20 cellular contexts compared by ENCODE assay signal in the genomic region with DNA sequence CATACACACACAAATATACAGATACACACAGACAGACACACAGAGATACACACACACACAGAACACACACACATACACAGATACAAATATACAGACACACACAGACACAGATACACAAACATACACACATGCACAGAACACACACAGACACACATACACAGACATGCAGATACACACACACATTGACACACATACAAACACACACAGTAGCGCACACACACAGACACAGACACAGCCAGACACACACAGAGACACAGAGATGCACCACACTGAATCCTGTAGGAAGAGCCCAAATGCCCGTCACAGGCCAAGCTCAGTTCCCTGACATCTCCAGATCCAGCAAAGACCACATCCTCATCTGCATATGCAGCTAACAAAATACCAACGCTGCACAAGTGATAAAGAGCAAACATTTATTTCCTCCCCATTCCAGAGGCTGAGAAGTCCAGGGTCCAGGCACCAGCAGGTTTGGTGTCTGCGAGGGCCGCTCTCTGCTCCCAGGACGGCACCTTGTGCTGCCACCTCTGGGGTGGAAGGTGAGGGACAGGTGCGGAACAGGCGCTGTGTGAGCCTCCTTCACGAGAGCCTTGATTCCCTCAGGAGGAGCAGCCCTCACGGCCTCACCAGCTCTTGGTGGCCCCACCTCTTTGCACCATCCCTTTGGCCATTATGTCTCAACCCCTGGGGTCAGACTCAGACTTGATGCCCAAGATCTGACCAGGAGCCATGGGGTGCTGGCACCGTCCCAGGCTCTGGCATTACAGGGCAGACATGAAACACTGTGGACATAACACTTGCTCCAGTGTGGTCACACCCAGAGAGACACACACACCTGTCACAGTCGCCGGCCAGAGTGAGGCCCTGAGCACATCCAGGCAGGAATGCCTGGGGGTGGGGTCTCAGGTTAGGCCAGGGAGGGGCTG.
A peak's percentile ranks its signal among the peaks of the same experiment; 100 is the strongest.
DNase-seq lines count a peak whose midpoint lies in the region; ATAC-seq, FAIRE-seq and TF ChIP-seq lines count a peak whose summit lies in the region.
"Had no signal": no experiment of that assay in that cellular context is flagged by ENCODE, and none has a peak within 500 bp of the region (broad histone marks: within the 10 kb centered on the region; RNA-seq: fewer than 3 reads in every experiment).

No MANE protein-coding gene starts in this region.

- H3K4me1 ChIP-seq in stomach (peaks cover 0 to 12% (median 4%) of the 10 kb centered on the region in 4 donors), trophoblast cell (ENCODE audit: control insufficient read depth in 1 of 2, insufficient read depth in 2 of 2, low read length in 2 of 2) (no peaks in the 10 kb centered on the region)
- H3K4me1 ChIP-seq: breast epithelium had no signal

- H2BK5ac ChIP-seq in trophoblast cell (ENCODE audit: low read depth, low read length, poor library complexity), result no peak overlapping the region

- no peak overlapping the region for H2BK120ac ChIP-seq in trophoblast cell (ENCODE audit: insufficient read depth, low read length, poor library complexity)

- H4K12ac ChIP-seq in trophoblast cell (ENCODE audit: low read depth, low read length), result no peak overlapping the region

- TF ChIP-seq POLR2A in stomach (IDR thresholded peaks at IDR 0.05), result no peak

- peak; percentile 74 for ATAC-seq in left colon
- ATAC-seq in GM21528 (IDR thresholded peaks at IDR 0.05; ENCODE audit: low FRiP score, unreplicated experiment), result no peak
- ATAC-seq: activated T-cell treated with anti-CD3 and anti-CD28 coated beads, Interleukin-2, amount 50 U/mL, for 4 hours; stimulated activated effector memory CD8-positive, alpha-beta T cell treated with anti-CD3 and anti-CD28 coated beads, Interleukin-12 subunit alpha, Interleukin-12 subunit beta, amount 100 ng/mL, for 72 hours had no signal

- WGBS in stomach, 5 donors, result 83 to 96% (median 91%) methylated on average over 12 to 13 of the region's 13 CpGs
- no CpG with 5 or more reads among the region's 13 CpGs for WGBS in trophoblast cell (ENCODE audit: extremely low coverage, insufficient coverage, insufficient read length)

- TF ChIP-seq CTCF in bronchial epithelial cell (IDR thresholded peaks at IDR 0.05; ENCODE audit: insufficient read depth, low read length, severe bottlenecking), result no peak
- TF ChIP-seq CTCF in stomach (IDR thresholded peaks at IDR 0.05), result no peak

- no peak overlapping the region for H3K23ac ChIP-seq in trophoblast cell (ENCODE audit: low read length)

- H2BK12ac ChIP-seq in trophoblast cell (ENCODE audit: low read length), result no peak overlapping the region

- no peak overlapping the region for H2AK5ac ChIP-seq in trophoblast cell (ENCODE audit: low read length)

- no peak overlapping the region for H4K8ac ChIP-seq in trophoblast cell (ENCODE audit: low read depth, low read length)

- intact Hi-C loops in left colon (cut with DNase I, micrococcal nuclease) (no loop called here), stomach (cut with DNase I; ENCODE audit: low total_unique reads) (no loop called here)

- H3K9me3 ChIP-seq in stomach (peaks cover 18 to 35% (median 29%) of the 10 kb centered on the region in 4 donors), trophoblast cell (ENCODE audit: insufficient read depth, low read depth, low read length) (peaks cover 50% of the 10 kb centered on the region)

- no peak overlapping the region for H3K4me2 ChIP-seq in trophoblast cell (ENCODE audit: low read length)

- H3K27me3 ChIP-seq in bronchial epithelial cell (ENCODE audit: control insufficient read depth, insufficient read depth, low read length), result no peaks in the 10 kb centered on the region
- H3K27me3 ChIP-seq in stomach, result no peaks in the 10 kb centered on the region
- no peaks in the 10 kb centered on the region for H3K27me3 ChIP-seq in trophoblast cell (ENCODE audit: insufficient read depth, low read length)
- H3K27me3 ChIP-seq: breast epithelium had no signal

- no peak for TF ChIP-seq EP300 in stomach (IDR thresholded peaks at IDR 0.05)

- DNase-seq in LoVo (ENCODE audit: low spot score) (peak; percentile 19), bronchial epithelial cell (ENCODE audit: low read depth) (no peak), left colon (no peak), stomach (peak; percentile 45), trophoblast cell (no peak), DMS79 treated with DMSO at 0.1 percent for 48 hours (lab: John Stamatoyannopoulos, UW) (no peak)
- DNase-seq: activated CD4-positive, alpha-beta T cell treated with anti-CD3 and anti-CD28 coated beads, Interleukin-2, amount 50 U/mL, for 48 hours; activated CD4-positive, CD25-positive, alpha-beta regulatory T cell; activated naive CD4-positive, alpha-beta T cell treated with anti-CD3 and anti-CD28 coated beads for 36 hours; activated T-cell treated with anti-CD3 and anti-CD28 coated beads, Interleukin-2, amount 50 U/mL, for 4 hours; cortex of kidney; glutamatergic neuron; NCI-H1105; NCI-H2029 treated with DMSO at 0.1 percent for 48 hours; SHP77; small intestine had no signal

- no peak overlapping the region for H2AFZ ChIP-seq in trophoblast cell (ENCODE audit: insufficient read depth, low read length, poor library complexity)

- H3K36me3 ChIP-seq in bronchial epithelial cell (ENCODE audit: control insufficient read depth, insufficient read depth, low read length), result no peaks in the 10 kb centered on the region
- no peaks in the 10 kb centered on the region for H3K36me3 ChIP-seq in stomach
- no peaks in the 10 kb centered on the region for H3K36me3 ChIP-seq in trophoblast cell (ENCODE audit: control insufficient read depth in 1 of 2, insufficient read depth in 2 of 2, low read length in 2 of 2)
- H3K36me3 ChIP-seq: breast epithelium had no signal

- no peaks in the 10 kb centered on the region for H3K79me2 ChIP-seq in trophoblast cell (ENCODE audit: control insufficient read depth, insufficient read depth, low read length, poor library complexity)

- H3K79me1 ChIP-seq in trophoblast cell (ENCODE audit: low read length), result no peaks in the 10 kb centered on the region

- H3K14ac ChIP-seq in trophoblast cell (ENCODE audit: low read length), result no peak overlapping the region

- no peak overlapping the region for H3K9ac ChIP-seq in trophoblast cell (ENCODE audit: low read length)

- H3K27ac ChIP-seq in stomach (no peak overlapping the region), trophoblast cell (ENCODE audit: low read depth, low read length) (no peak overlapping the region)
- H3K27ac ChIP-seq: breast epithelium, C4-2B had no signal

- H3K4ac ChIP-seq in trophoblast cell (ENCODE audit: low read depth, low read length), result no peak overlapping the region

- no peak overlapping the region for H3K18ac ChIP-seq in trophoblast cell (ENCODE audit: low read length)

- H4K91ac ChIP-seq in trophoblast cell (ENCODE audit: low read depth, low read length), result no peak overlapping the region

- FAIRE-seq in bronchial epithelial cell (lab: Jason Lieb, UNC), result peak; percentile 58
- FAIRE-seq: small intestine had no signal

- H3K4me3 ChIP-seq in bronchial epithelial cell (ENCODE audit: low read depth, low read length) (no peak overlapping the region), stomach (no peak overlapping the region), trophoblast cell (ENCODE audit: low read depth, low read length) (no peak overlapping the region)
- H3K4me3 ChIP-seq: breast epithelium had no signal

Comparison
In these comparisons a context has a peak if more than half of its experiments do, and no peak if none do; other contexts are left out.
1. DNase-seq: peak in LoVo (single experiment) and stomach (single experiment); none in bronchial epithelial cell (single experiment), left colon (0 of 2), trophoblast cell (0 of 2) and DMS79 treated with DMSO at 0.1 percent for 48 hours (single experiment).